In the genomic region with DNA sequence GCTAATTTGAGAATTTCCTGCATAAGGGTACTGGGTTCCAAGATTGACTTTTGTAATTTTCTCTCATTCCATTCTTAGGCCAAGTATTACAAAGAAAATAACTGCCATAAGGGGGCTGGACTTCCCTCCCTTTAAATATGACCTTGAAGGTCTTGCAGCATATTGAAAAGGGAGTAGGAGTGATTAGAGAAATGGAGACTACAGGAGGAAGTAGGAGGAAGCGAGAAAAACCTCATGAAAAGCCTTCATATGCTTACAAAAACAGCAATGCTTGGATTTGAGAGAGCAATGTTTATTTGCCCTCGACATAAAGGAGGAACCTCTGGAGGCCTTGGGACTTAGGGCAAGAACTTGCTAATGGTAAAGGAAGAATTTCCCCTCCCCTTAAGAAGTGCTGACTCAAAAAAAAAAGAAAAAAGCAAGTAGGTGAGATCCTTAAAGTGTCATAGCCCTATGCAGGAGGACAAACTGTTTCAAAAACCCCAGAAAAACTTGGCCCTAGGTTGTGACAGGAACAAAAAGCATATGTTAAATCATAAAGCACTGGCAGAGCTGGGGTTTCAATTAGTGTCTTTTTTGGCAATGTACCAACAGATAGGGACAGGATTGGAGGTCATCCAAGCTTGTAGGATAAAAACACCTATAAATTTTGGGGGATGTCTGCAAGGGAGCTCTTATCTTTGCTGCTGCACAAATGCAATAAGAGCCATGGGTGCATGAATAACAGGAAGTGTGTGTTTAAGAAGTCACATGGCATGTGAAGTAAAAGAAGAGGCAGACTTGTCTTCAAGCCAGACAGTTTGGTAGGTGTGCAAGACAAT, we compare ENCODE assay signal across 12 cellular contexts. TPM values are rescaled to one million over a fixed set of nuclear protein-coding genes. Genes with fewer than 3 reads are reported as not detected.
DNase-seq lines count a peak whose midpoint lies in the region; ATAC-seq and TF ChIP-seq lines count a peak whose summit lies in the region.
"Had no signal": no experiment of that assay in that cellular context is flagged by ENCODE, and none has a peak within 500 bp of the region (broad histone marks: within the 10 kb centered on the region; RNA-seq: fewer than 3 reads in every experiment).

No MANE protein-coding gene starts in this region.

- intact Hi-C loops in activated naive CD4-positive, alpha-beta T cell treated with anti-CD3 and anti-CD28 coated beads for 36 hours (cut with micrococcal nuclease), result loop anchor here (5.0 kb wide), 3 partner anchors 60 to 150 kb away; partner anchors contain the start of genes LPXN and ZFP91
- intact Hi-C loops in activated CD8-positive, alpha-beta T cell treated with anti-CD3 and anti-CD28 coated beads for 36 hours (cut with micrococcal nuclease), result no loop called here

- no peaks in the 10 kb centered on the region for H3K9me3 ChIP-seq in subcutaneous abdominal adipose tissue (ENCODE audit: control insufficient read depth in 5 of 5, low read length in 5 of 5)
- H3K9me3 ChIP-seq: sigmoid colon, upper lobe of left lung had no signal

- H3K36me3 ChIP-seq in subcutaneous abdominal adipose tissue (ENCODE audit: control insufficient read depth in 5 of 5, insufficient read depth in 5 of 5, low read length in 5 of 5), result peaks cover 0 to 6% (median 0%) of the 10 kb centered on the region in 5 donors
- H3K36me3 ChIP-seq: sigmoid colon, upper lobe of left lung had no signal

- no peaks in the 10 kb centered on the region for H3K36me3 Mint-ChIP-seq in activated naive CD4-positive, alpha-beta T cell treated with anti-CD3 and anti-CD28 coated beads for 36 hours (ENCODE audit: low read depth)
- H3K36me3 Mint-ChIP-seq in activated CD8-positive, alpha-beta T cell treated with anti-CD3 and anti-CD28 coated beads for 36 hours (ENCODE audit: low read depth), result peaks cover 3% of the 10 kb centered on the region
- H3K36me3 Mint-ChIP-seq in mesothelial cell of epicardium, result no peaks in the 10 kb centered on the region
- H3K36me3 Mint-ChIP-seq: natural killer cell had no signal

- H3K4me3 Mint-ChIP-seq in activated naive CD4-positive, alpha-beta T cell treated with anti-CD3 and anti-CD28 coated beads for 36 hours, result no peak overlapping the region
- H3K4me3 Mint-ChIP-seq in activated CD8-positive, alpha-beta T cell treated with anti-CD3 and anti-CD28 coated beads for 36 hours, result no peak overlapping the region
- no peak overlapping the region for H3K4me3 Mint-ChIP-seq in mesothelial cell of epicardium
- H3K4me3 Mint-ChIP-seq: natural killer cell had no signal

- peak overlapping the region in 1 of 5 donors; percentile 27 for H3K9ac ChIP-seq in subcutaneous abdominal adipose tissue (ENCODE audit: low read length in 5 of 5)

- H3K27me3 ChIP-seq in subcutaneous abdominal adipose tissue (ENCODE audit: control insufficient read depth in 5 of 5, insufficient read depth in 4 of 5, low read length in 5 of 5), result no peaks in the 10 kb centered on the region
- H3K27me3 ChIP-seq: sigmoid colon, upper lobe of left lung had no signal

- peaks cover 3 to 36% (median 27%) of the 10 kb centered on the region in 5 donors for H3K4me1 ChIP-seq in subcutaneous abdominal adipose tissue (ENCODE audit: control insufficient read depth in 5 of 5, insufficient read depth in 5 of 5, low read length in 5 of 5)
- H3K4me1 ChIP-seq: sigmoid colon had no signal

- peak overlapping the region; percentile 50 for H3K27ac Mint-ChIP-seq in activated naive CD4-positive, alpha-beta T cell treated with anti-CD3 and anti-CD28 coated beads for 36 hours
- H3K27ac Mint-ChIP-seq in activated CD8-positive, alpha-beta T cell treated with anti-CD3 and anti-CD28 coated beads for 36 hours, result peak overlapping the region; percentile 73
- no peak overlapping the region for H3K27ac Mint-ChIP-seq in mesothelial cell of epicardium
- H3K27ac Mint-ChIP-seq: natural killer cell had no signal

- no peaks in the 10 kb centered on the region for H3K9me3 Mint-ChIP-seq in activated naive CD4-positive, alpha-beta T cell treated with anti-CD3 and anti-CD28 coated beads for 36 hours
- no peaks in the 10 kb centered on the region for H3K9me3 Mint-ChIP-seq in activated CD8-positive, alpha-beta T cell treated with anti-CD3 and anti-CD28 coated beads for 36 hours
- peaks cover 81% of the 10 kb centered on the region for H3K9me3 Mint-ChIP-seq in mesothelial cell of epicardium
- H3K9me3 Mint-ChIP-seq: natural killer cell had no signal

- TF ChIP-seq CTCF in activated CD8-positive, alpha-beta T cell treated with anti-CD3 and anti-CD28 coated beads for 36 hours (IDR thresholded peaks at IDR 0.05), result no peak
- no peak for TF ChIP-seq CTCF in mesothelial cell of epicardium (IDR thresholded peaks at IDR 0.05; ENCODE audit: unreplicated experiment)

- CTCF ChIA-PET in activated naive CD4-positive, alpha-beta T cell treated with anti-CD3 and anti-CD28 coated beads for 36 hours (lab: Charles Lee), result no interaction called here
- CTCF ChIA-PET in activated CD8-positive, alpha-beta T cell treated with anti-CD3 and anti-CD28 coated beads for 36 hours (lab: Charles Lee), result interaction anchor here (0.7 kb wide), 1 partner anchor 72 kb away, joined by 3 read pairs; no protein-coding TSS in a partner anchor

- POLR2A ChIA-PET in activated CD8-positive, alpha-beta T cell treated with anti-CD3 and anti-CD28 coated beads for 36 hours (lab: Charles Lee), result no interaction called here

- peak overlapping the region; percentile 91 for H3K27ac ChIP-seq in subcutaneous abdominal adipose tissue (ENCODE audit: low read depth, low read length)
- H3K27ac ChIP-seq: sigmoid colon, upper lobe of left lung had no signal

- no peaks in the 10 kb centered on the region for H3K27me3 Mint-ChIP-seq in activated naive CD4-positive, alpha-beta T cell treated with anti-CD3 and anti-CD28 coated beads for 36 hours (ENCODE audit: low read depth)
- H3K27me3 Mint-ChIP-seq in activated CD8-positive, alpha-beta T cell treated with anti-CD3 and anti-CD28 coated beads for 36 hours, result no peaks in the 10 kb centered on the region
- no peaks in the 10 kb centered on the region for H3K27me3 Mint-ChIP-seq in mesothelial cell of epicardium (ENCODE audit: low read depth)

- DNase-seq in activated naive CD4-positive, alpha-beta T cell treated with anti-CD3 and anti-CD28 coated beads for 36 hours, result peak; percentile 13
- DNase-seq in activated naive CD4-positive, alpha-beta T cell treated with Interleukin-2 at 50 U/mL for 16 hours, result no peak
- DNase-seq in NCI-H1092 treated with DMSO at 0.1 percent for 48 hours (lab: John Stamatoyannopoulos, UW), result peak; percentile 44
- DNase-seq in activated CD8-positive, alpha-beta T cell treated with anti-CD3 and anti-CD28 coated beads for 36 hours, result no peak
- no peak for DNase-seq in GM19240 (ENCODE audit: insufficient read length, low spot score)
- no peak for DNase-seq in mesothelial cell of epicardium (ENCODE audit: low spot score in 2 of 2, unreplicated experiment in 2 of 2)
- DNase-seq: natural killer cell, NCI-H2171 treated with DMSO at 0.1 percent for 48 hours, sigmoid colon, upper lobe of left lung had no signal

- peak overlapping the region in 2 of 5 donors; percentile 6 to 39 for H3K4me3 ChIP-seq in subcutaneous abdominal adipose tissue (ENCODE audit: low read depth in 1 of 5, low read length in 5 of 5)
- H3K4me3 ChIP-seq: sigmoid colon, upper lobe of left lung had no signal

- ATAC-seq in activated CD8-positive, alpha-beta T cell treated with anti-CD3 and anti-CD28 coated beads for 36 hours, result peak; percentile 30
- ATAC-seq in GM18868 (IDR thresholded peaks at IDR 0.05; ENCODE audit: unreplicated experiment), result no peak
- ATAC-seq: natural killer cell had no signal

- peaks cover 44% of the 10 kb centered on the region for H3K4me1 Mint-ChIP-seq in activated naive CD4-positive, alpha-beta T cell treated with anti-CD3 and anti-CD28 coated beads for 36 hours (ENCODE audit: low read depth)
- peaks cover 37% of the 10 kb centered on the region for H3K4me1 Mint-ChIP-seq in activated CD8-positive, alpha-beta T cell treated with anti-CD3 and anti-CD28 coated beads for 36 hours (ENCODE audit: low read depth)
- H3K4me1 Mint-ChIP-seq in mesothelial cell of epicardium, result no peaks in the 10 kb centered on the region

RNA-seq across cellular contexts. Expression of gene GLYAT, which starts 4.9 kb away (rescaled TPM):
- not detected for total RNA-seq in activated naive CD4-positive, alpha-beta T cell treated with anti-CD3 and anti-CD28 coated beads for 36 hours
- not detected for total RNA-seq in activated CD8-positive, alpha-beta T cell treated with anti-CD3 and anti-CD28 coated beads for 36 hours
- total RNA-seq in mesothelial cell of epicardium, result not detected in 3 replicates
- total RNA-seq: natural killer cell, sigmoid colon, upper lobe of left lung had no signal

Comparison
In these comparisons a context has a peak if more than half of its experiments do, and no peak if none do; other contexts are left out.
1. DNase-seq: peak in activated naive CD4-positive, alpha-beta T cell treated with anti-CD3 and anti-CD28 coated beads for 36 hours (single experiment) and NCI-H1092 treated with DMSO at 0.1 percent for 48 hours (single experiment); none in activated naive CD4-positive, alpha-beta T cell treated with Interleukin-2 at 50 U/mL for 16 hours (single experiment), activated CD8-positive, alpha-beta T cell treated with anti-CD3 and anti-CD28 coated beads for 36 hours (single experiment), GM19240 (single experiment) and mesothelial cell of epicardium (0 of 2).